ENCODE assay signal across 8 cellular contexts in genomic region chr19:17214531-17215124, GRCh38. TPM values are rescaled to one million over a fixed set of nuclear protein-coding genes. Genes with fewer than 3 reads are reported as not detected.
DNase-seq lines count a peak whose midpoint lies in the region; TF ChIP-seq lines count a peak whose summit lies in the region.

No MANE protein-coding gene starts in this region.

- DNase-seq in H9: no peak
- no peak for DNase-seq in SJSA1 (ENCODE audit: low read depth in 1 of 2, low spot score in 2 of 2)
- DNase-seq in fibroblast of the aortic adventitia (ENCODE audit: low read depth): no peak
- DNase-seq in skeletal muscle cell (ENCODE audit: low read depth): no peak
- DNase-seq in stimulated activated CD4-positive, alpha-beta T cell treated with anti-CD3 and anti-CD28 coated beads, Interleukin-1b, Interleukin-23, amount 100 ng/mL, for 48 hours: no peak
- no peak for DNase-seq in NCI-H526 (lab: John Stamatoyannopoulos, UW)
- DNase-seq in SIG-M5 treated with dmso at 0.1 percent for 504 hours (lab: John Stamatoyannopoulos, UW; ENCODE audit: unreplicated experiment): no peak
- DNase-seq in NCI-H1436 treated with DMSO at 0.1 percent for 48 hours (lab: John Stamatoyannopoulos, UW): no peak

- H3K4me3 Mint-ChIP-seq in H9: peak overlapping the region; percentile 79 to 92

- peak overlapping the region; percentile 95 for H3K14ac ChIP-seq in H9 (ENCODE audit: insufficient read depth, low read length)

- H2BK20ac ChIP-seq in H9 (ENCODE audit: low read depth, low read length, poor library complexity, severe bottlenecking): no peak overlapping the region

- H3K18ac ChIP-seq in H9 (ENCODE audit: insufficient read length, low read depth, low read length): peak overlapping the region; percentile 86

- H3K27me3 ChIP-seq in H9 (ENCODE audit: insufficient read depth, low read length) (no peaks in the 10 kb centered on the region), SJSA1 (replicated peaks) (no peaks in the 10 kb centered on the region)

- WGBS in H9 (ENCODE audit: extremely low coverage, insufficient read length, low lambda C conversion rate): no CpG with 5 or more reads among the region's 16 CpGs

- no peaks in the 10 kb centered on the region for H3K9me3 Mint-ChIP-seq in H9

- peak overlapping the region; percentile 90 to 99 (median 98) for H3K27ac Mint-ChIP-seq in H9

- no peaks in the 10 kb centered on the region for H4K20me1 ChIP-seq in H9 (ENCODE audit: control insufficient read depth, insufficient read depth, insufficient read length)

- H2BK12ac ChIP-seq in H9 (ENCODE audit: insufficient read length, low read depth, low read length): peak overlapping the region; percentile 58

- no peak overlapping the region for H2AK5ac ChIP-seq in H9 (ENCODE audit: insufficient read length, low read length)

- H4K8ac ChIP-seq in H9 (replicated peaks; ENCODE audit: insufficient read length, low read depth, low read length): peak overlapping the region; percentile 12

- peak overlapping the region; percentile 57 for H3K4ac ChIP-seq in H9 (ENCODE audit: low read depth, low read length)

- no peak overlapping the region for H2AFZ ChIP-seq in H9 (ENCODE audit: low read length)

- H2BK120ac ChIP-seq in H9 (ENCODE audit: low read depth, low read length, poor library complexity, severe bottlenecking): no peak overlapping the region

- peak overlapping the region; percentile 90 for H3K9ac ChIP-seq in H9 (ENCODE audit: extremely low read depth, insufficient read length, low read length)

- H3K27ac ChIP-seq in H9 (ENCODE audit: insufficient read length, low read depth, low read length) (peak overlapping the region; percentile 54), SJSA1 (peak overlapping the region; percentile 93)

- peak overlapping the region; percentile 74 for H4K5ac ChIP-seq in H9 (ENCODE audit: insufficient read length, low read depth, low read length)

- H2BK15ac ChIP-seq in H9 (ENCODE audit: low read depth, low read length): 0 out of 2 replicates have a peak overlapping the region, but pooled peaks have one; percentile 4

- H3K36me3 Mint-ChIP-seq in H9 (ENCODE audit: insufficient read depth in 1 of 3, low read depth in 3 of 3): peaks cover 15 to 46% (median 38%) of the 10 kb centered on the region in 3 experiments

- H3K4me1 ChIP-seq in H9 (ENCODE audit: insufficient read depth, low read length): no peaks in the 10 kb centered on the region; the same call in 1 of the 2 replicates
- peaks cover 12% of the 10 kb centered on the region for H3K4me1 ChIP-seq in SJSA1 (replicated peaks)

- peaks cover 57% of the 10 kb centered on the region for H3K36me3 ChIP-seq in SJSA1

- no peaks in the 10 kb centered on the region for H3K9me3 ChIP-seq in H9 (ENCODE audit: control insufficient read depth, low read depth, low read length)
- no peaks in the 10 kb centered on the region for H3K9me3 ChIP-seq in SJSA1 (replicated peaks)

- peak overlapping the region; percentile 82 for H3K4me2 ChIP-seq in H9 (ENCODE audit: insufficient read depth, insufficient read length, low read length)

- no peaks in the 10 kb centered on the region for H3K27me3 Mint-ChIP-seq in H9 (ENCODE audit: low read depth)

- peak overlapping the region; percentile 55 for H2BK5ac ChIP-seq in H9 (ENCODE audit: insufficient read length, low read length)

- peak overlapping the region; percentile 69 for H3K4me3 ChIP-seq in SJSA1
- peak overlapping the region; percentile 77 for H3K4me3 ChIP-seq in fibroblast of the aortic adventitia (ENCODE audit: low read depth, low read length)
- H3K4me3 ChIP-seq in skeletal muscle cell (ENCODE audit: low read depth, low read length): peak overlapping the region; percentile 65

- H3K4me1 Mint-ChIP-seq in H9: peaks cover 7 to 20% of the 10 kb centered on the region in 2 experiments; a peak in 3 of 4 replicates

- no peaks in the 10 kb centered on the region for H3K79me2 ChIP-seq in H9 (ENCODE audit: insufficient read depth, low read length)

- H3K79me1 ChIP-seq in H9 (ENCODE audit: insufficient read depth, low read depth, low read length, poor library complexity, severe bottlenecking): no peaks in the 10 kb centered on the region

- H3K23ac ChIP-seq in H9 (ENCODE audit: insufficient read length, low read depth, low read length): no peak overlapping the region

- no peak for TF ChIP-seq CTCF in H9 (conservative IDR thresholded peaks at IDR 0.05)
- no peak for TF ChIP-seq CTCF in fibroblast of the aortic adventitia (IDR thresholded peaks at IDR 0.05; ENCODE audit: insufficient read depth, low read length)

- peak overlapping the region; percentile 11 for H4K91ac ChIP-seq in H9 (ENCODE audit: insufficient read length, low read depth, low read length)

- H3K56ac ChIP-seq in H9 (ENCODE audit: insufficient read length, low read depth, low read length): no peak overlapping the region

- no peak overlapping the region for H3T11ph ChIP-seq in H9 (ENCODE audit: low read length)

- H3K23me2 ChIP-seq in H9 (ENCODE audit: insufficient read length, low read depth, low read length, poor library complexity, severe bottlenecking): peaks cover 5% of the 10 kb centered on the region

RNA-seq across cellular contexts. Expression of gene USE1, which starts 0.5 kb away (rescaled TPM):
- total RNA-seq in H9 (2021): 14.8 and 16.2 TPM in 2 replicates
- total RNA-seq in SJSA1 (2014; rRNA removed; shearing (Covaris generic)): 23.1 and 38.4 TPM in 2 replicates
- total RNA-seq in fibroblast of the aortic adventitia (ENCODE audit: low replicate concordance): 23.8 and 27.8 TPM in 2 replicates

RNA-seq across cellular contexts. Expression of gene OCEL1, which starts 11.4 kb away (rescaled TPM):
- 25.7 and 26.4 TPM in 2 replicates for total RNA-seq in H9 (2021)
- total RNA-seq in SJSA1 (2014; rRNA removed; shearing (Covaris generic)): 10.6 TPM in 1 of 2 replicates, not detected in the other
- 3.9 and 19.7 TPM in 2 replicates for total RNA-seq in fibroblast of the aortic adventitia (ENCODE audit: low replicate concordance)

RNA-seq across cellular contexts. Expression of gene NR2F6, which starts 31.1 kb away (rescaled TPM):
- total RNA-seq in H9 (2021) (134 and 137 TPM in 2 replicates), fibroblast of the aortic adventitia (ENCODE audit: low replicate concordance) (23.7 and 27.9 TPM in 2 replicates)
- 55.1 and 64.8 TPM in 2 replicates for total RNA-seq in SJSA1 (2014; rRNA removed; shearing (Covaris generic))

RNA-seq across cellular contexts. Expression of gene USHBP1, which starts 49.9 kb away (rescaled TPM):
- total RNA-seq in H9 (2021) (6.4 and 6.7 TPM in 2 replicates), fibroblast of the aortic adventitia (ENCODE audit: low replicate concordance) (not detected in 2 replicates)
- total RNA-seq in SJSA1 (2014; rRNA removed; shearing (Covaris generic)): not detected in 2 replicates

RNA-seq across cellular contexts. Expression of gene BABAM1, which starts 52.6 kb away (rescaled TPM):
- total RNA-seq in H9 (2021): 125 and 130 TPM in 2 replicates
- total RNA-seq in SJSA1 (2014; rRNA removed; shearing (Covaris generic)): 138 and 146 TPM in 2 replicates
- total RNA-seq in fibroblast of the aortic adventitia (ENCODE audit: low replicate concordance): 59.3 and 72.1 TPM in 2 replicates
